In the genomic region with DNA sequence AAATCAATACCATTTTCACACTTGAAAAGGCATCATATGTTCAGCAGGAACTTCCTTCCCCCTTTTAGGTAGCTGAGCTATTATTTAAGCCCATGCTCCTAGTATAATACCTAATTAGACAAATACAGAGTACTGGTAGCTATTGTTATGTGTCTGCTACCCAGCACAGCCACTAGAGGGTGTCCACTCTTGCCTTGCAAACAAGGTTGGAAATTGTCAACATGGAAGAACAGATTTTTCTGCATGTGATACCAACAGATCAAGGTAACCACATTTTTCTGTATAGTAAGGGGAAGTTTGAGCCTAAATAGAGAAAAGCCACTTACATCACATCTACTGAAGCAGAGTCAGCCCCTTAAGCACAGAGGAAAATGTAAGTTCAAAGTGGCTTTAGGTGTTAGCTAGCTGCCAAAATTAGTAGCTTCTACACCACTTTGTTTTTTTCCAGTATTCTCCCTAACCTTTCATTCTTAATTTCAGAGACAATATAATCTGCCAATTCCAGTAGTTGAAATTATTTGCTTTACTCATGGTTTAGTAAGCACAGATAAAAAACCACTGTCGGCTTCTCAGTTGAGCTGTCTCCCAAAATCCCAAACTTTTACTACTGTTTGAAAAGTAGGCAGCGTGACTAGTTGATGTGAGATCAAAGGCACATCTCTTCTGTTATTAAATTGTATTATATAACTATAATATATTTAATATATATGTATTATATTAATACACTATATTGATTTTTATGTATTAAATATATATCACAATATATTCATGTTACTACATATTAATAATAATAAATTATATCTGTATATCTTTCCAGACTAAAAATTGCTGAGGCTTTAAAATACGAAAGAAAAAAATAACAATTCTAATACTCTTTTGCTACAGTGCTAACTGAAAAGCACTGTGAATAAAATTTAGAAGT, we compare ENCODE assay signal across 9 cellular contexts. TPM values are rescaled to one million over a fixed set of nuclear protein-coding genes. Genes with fewer than 3 reads are reported as not detected.
DNase-seq lines count a peak whose midpoint lies in the region; ATAC-seq and TF ChIP-seq lines count a peak whose summit lies in the region.
"Had no signal": no experiment of that assay in that cellular context is flagged by ENCODE, and none has a peak within 500 bp of the region (broad histone marks: within the 10 kb centered on the region; RNA-seq: fewer than 3 reads in every experiment).

No MANE protein-coding gene starts in this region.

- no peak overlapping the region for H3K4me3 ChIP-seq in BJ (ENCODE audit: low read depth, low read length)
- H3K4me3 ChIP-seq in WI38 (ENCODE audit: low read depth, low read length), result no peak overlapping the region

- no peaks in the 10 kb centered on the region for H3K27me3 ChIP-seq in BJ (ENCODE audit: control insufficient read depth, insufficient read depth, low read length)

- ATAC-seq in GM18511 (IDR thresholded peaks at IDR 0.05; ENCODE audit: unreplicated experiment) (peak; percentile 92), HG02885 (IDR thresholded peaks at IDR 0.05; ENCODE audit: poor library complexity, unreplicated experiment) (peak; percentile 95)

- no peak overlapping the region for H3K27ac ChIP-seq in substantia nigra (ENCODE audit: low read depth, low read length, poor library complexity, severe bottlenecking)

- no peak for DNase-seq in BJ (ENCODE audit: low read depth)
- peak; percentile 2 for DNase-seq in NCI-H146 treated with DMSO at 0.1 percent for 48 hours (lab: John Stamatoyannopoulos, UW; ENCODE audit: unreplicated experiment)
- DNase-seq in effector CD8-positive, alpha-beta T cell (lab: John Stamatoyannopoulos, UW), result peak; percentile 4
- DNase-seq in midbrain (lab: John Stamatoyannopoulos, UW), result peak; percentile 69
- peak in 36 of 49 donors; percentile 1 to 69 (median 26) for DNase-seq in substantia nigra (lab: John Stamatoyannopoulos, UW)
- DNase-seq: activated B cell treated with CpG ODN at 0.5 μM for 24 hours had no signal

- no peaks in the 10 kb centered on the region for H3K36me3 ChIP-seq in BJ (ENCODE audit: control insufficient read depth, insufficient read depth, low read length)

- TF ChIP-seq CTCF in BJ (IDR thresholded peaks at IDR 0.05; ENCODE audit: insufficient read depth, low read depth, low read length) (peak; percentile 95), WI38 (IDR thresholded peaks at IDR 0.05; ENCODE audit: low read depth, low read length) (peak; percentile 93)

- CTCF ChIA-PET in BJ (lab: Yijun Ruan, JAX), result interaction anchor here (0.5 to 2.8 kb wide), 28 partner anchors 9 to 500 kb away, joined by 3 to 25 read pairs (median 4); no protein-coding TSS in a partner anchor

- POLR2A ChIA-PET in BJ (lab: Charles Lee), result interaction anchor here (0.7 kb wide), 1 partner anchor 19 kb away, joined by 3 read pairs; no protein-coding TSS in a partner anchor

RNA-seq across cellular contexts. Expression of gene EDNRA, which starts 38.2 kb away (rescaled TPM):
- 7.6 and 12.0 TPM in 2 replicates for polyA plus RNA-seq in BJ (2011; rRNA removed)
- polyA minus RNA-seq in BJ (2011; rRNA and poly(A)+ RNA removed), result 9.8 and 11.5 TPM in 2 replicates
